ENCODE assay signal across 23 cellular contexts in genomic region chr5:95876782-95877181, GRCh38. TPM values are rescaled to one million over a fixed set of nuclear protein-coding genes. Genes with fewer than 3 reads are reported as not detected.
A peak's percentile ranks its signal among the peaks of the same experiment; 100 is the strongest.
DNase-seq lines count a peak whose midpoint lies in the region; ATAC-seq, FAIRE-seq and TF ChIP-seq lines count a peak whose summit lies in the region.
"Had no signal": no experiment of that assay in that cellular context is flagged by ENCODE, and none has a peak within 500 bp of the region (broad histone marks: within the 10 kb centered on the region; RNA-seq: fewer than 3 reads in every experiment).

No MANE protein-coding gene starts in this region.

- H4K5ac ChIP-seq in H1 (ENCODE audit: insufficient read length, low read depth, low read length) = no peak overlapping the region

- no peak overlapping the region for H3K4ac ChIP-seq in H1 (replicated peaks; ENCODE audit: insufficient read length, low read depth, low read length)
- H3K4ac ChIP-seq in mesenchymal stem cell (ENCODE audit: low read depth in 1 of 2, low read length in 2 of 2) = no peak overlapping the region

- H3K79me2 ChIP-seq in GM23248 (ENCODE audit: insufficient read depth) = no peaks in the 10 kb centered on the region
- no peaks in the 10 kb centered on the region for H3K79me2 ChIP-seq in H1 (ENCODE audit: control insufficient read depth in 1 of 2, insufficient read depth in 2 of 2, low read length in 2 of 2)

- H3K9me2 ChIP-seq in GM23248 (ENCODE audit: insufficient read depth) = no peaks in the 10 kb centered on the region

- no peak for FAIRE-seq in H1 (lab: Jason Lieb, UNC)
- FAIRE-seq: GM12891, HTR-8/SVneo, RCC 7860 had no signal

- H3K56ac ChIP-seq in H1 (replicated peaks; ENCODE audit: insufficient read length, low read depth, low read length) = no peak overlapping the region

- POLR2A ChIA-PET in H1 (lab: Charles Lee; ENCODE audit: partially characterized antibody) = interaction anchor here (0.6 kb wide), 1 partner anchor 451 kb away, joined by 3 read pairs; no protein-coding TSS in a partner anchor
- POLR2A ChIA-PET in CD8-positive, alpha-beta memory T cell (lab: Charles Lee) = no interaction called here

- H3K9me3 Mint-ChIP-seq in stimulated activated naive B cell treated with anti-CD40 and anti-IgM and Interleukin-4, amounts not matched to agents 10 μg/mL and 1 μg/mL and 100 μg/mL, for 72 hours = no peaks in the 10 kb centered on the region
- H3K9me3 Mint-ChIP-seq in CD8-positive, alpha-beta memory T cell = no peaks in the 10 kb centered on the region
- H3K9me3 Mint-ChIP-seq: IgD-negative memory B cell had no signal

- H3K23ac ChIP-seq in H1 (ENCODE audit: insufficient read length) (no peak overlapping the region), mesenchymal stem cell (ENCODE audit: low read length in 2 of 2) (no peak overlapping the region)

- H4K20me1 ChIP-seq in GM23248 (ENCODE audit: insufficient read depth) (no peaks in the 10 kb centered on the region), H1 (replicated peaks in 1 of 2; ENCODE audit: control insufficient read depth in 1 of 2, insufficient read depth in 2 of 2, low read length in 2 of 2) (no peaks in the 10 kb centered on the region)

- H2BK15ac ChIP-seq in H1 (ENCODE audit: low read length) = no peak overlapping the region
- H2BK15ac ChIP-seq in mesenchymal stem cell (ENCODE audit: low read depth, poor library complexity, severe bottlenecking) = no peak overlapping the region

- H2AK5ac ChIP-seq in H1 (ENCODE audit: low read depth, low read length) (no peak overlapping the region), mesenchymal stem cell (ENCODE audit: low read length, severe bottlenecking) (no peak overlapping the region)

- no peaks in the 10 kb centered on the region for H3K23me2 ChIP-seq in H1 (ENCODE audit: low read depth, low read length)

- H2AFZ ChIP-seq in GM23248 (no peak overlapping the region), H1 (ENCODE audit: low read length) (no peak overlapping the region), mesenchymal stem cell (ENCODE audit: low read depth, low read length) (no peak overlapping the region)

- no peak for TF ChIP-seq CTCF in H1 (IDR thresholded peaks at IDR 0.05; ENCODE audit: control extremely low read depth in 1 of 3, insufficient read depth in 1 of 3, low read depth in 1 of 3, low read length in 3 of 3)

- peaks cover 85% of the 10 kb centered on the region for H3F3A ChIP-seq in GM23248 (ENCODE audit: insufficient read depth)

- H2BK120ac ChIP-seq in H1 (replicated peaks; ENCODE audit: low read depth, low read length) (no peak overlapping the region), mesenchymal stem cell (ENCODE audit: low read depth, low read length) (no peak overlapping the region)

- TF ChIP-seq EP300 in H1 (IDR thresholded peaks at IDR 0.05; ENCODE audit: borderline replicate concordance in 1 of 2, low read depth in 2 of 2, low read length in 2 of 2) = no peak

- H3K9ac ChIP-seq in GM23248 (no peak overlapping the region), H1 (replicated peaks in 1 of 4; ENCODE audit: extremely low read depth in 1 of 4, low read depth in 3 of 4, low read length in 3 of 4) (no peak overlapping the region), mesenchymal stem cell (ENCODE audit: low read length) (no peak overlapping the region)

- no peak overlapping the region for H2BK5ac ChIP-seq in H1 (ENCODE audit: low read depth, low read length)
- no peak overlapping the region for H2BK5ac ChIP-seq in mesenchymal stem cell (ENCODE audit: low read depth, low read length, poor library complexity, severe bottlenecking)

- H3K4me2 ChIP-seq in GM23248 (ENCODE audit: unreplicated experiment) (no peak overlapping the region), H1 (ENCODE audit: insufficient read depth in 1 of 2, low read depth in 2 of 2, low read length in 2 of 2) (no peak overlapping the region), mesenchymal stem cell (ENCODE audit: low read length, poor library complexity, severe bottlenecking) (no peak overlapping the region)

- no peak overlapping the region for H3K4me3 ChIP-seq in GM23248
- H3K4me3 ChIP-seq in H1 (ENCODE audit: extremely low read depth in 1 of 4, insufficient read depth in 2 of 4, low read depth in 3 of 4, low read length in 4 of 4) = no peak overlapping the region
- H3K4me3 ChIP-seq in mesenchymal stem cell (ENCODE audit: insufficient read depth in 1 of 2, low read depth in 1 of 2, low read length in 2 of 2) = no peak overlapping the region
- H3K4me3 ChIP-seq in CD8-positive, alpha-beta memory T cell (ENCODE audit: low read length) = no peak overlapping the region
- H3K4me3 ChIP-seq: HAP-1, SJSA1 had no signal

- H3K4me1 Mint-ChIP-seq in stimulated activated naive B cell treated with anti-CD40 and anti-IgM and Interleukin-4, amounts not matched to agents 10 μg/mL and 1 μg/mL and 100 μg/mL, for 72 hours = peaks cover 12 to 19% of the 10 kb centered on the region in 2 donors
- H3K4me1 Mint-ChIP-seq in CD8-positive, alpha-beta memory T cell = no peaks in the 10 kb centered on the region

- peak overlapping the region; percentile 17 for H4K91ac ChIP-seq in H1 (replicated peaks; ENCODE audit: insufficient read length, low read length)
- H4K91ac ChIP-seq in mesenchymal stem cell (ENCODE audit: low read length) = peak overlapping the region; percentile 2

- H3K27me3 ChIP-seq in GM23248 (replicated peaks; ENCODE audit: insufficient read depth) (no peaks in the 10 kb centered on the region), H1 (replicated peaks in 1 of 4; ENCODE audit: control insufficient read depth in 3 of 4, extremely low read depth in 1 of 4, insufficient read depth in 3 of 4, low read length in 3 of 4) (no peaks in the 10 kb centered on the region), mesenchymal stem cell (ENCODE audit: control insufficient read depth in 1 of 2, insufficient read depth in 1 of 2, low read length in 2 of 2) (no peaks in the 10 kb centered on the region)
- H3K27me3 ChIP-seq in CD8-positive, alpha-beta memory T cell (ENCODE audit: insufficient read depth, low read length, poor library complexity, severe bottlenecking) = no peaks in the 10 kb centered on the region
- H3K27me3 ChIP-seq: SJSA1 had no signal

- no peaks in the 10 kb centered on the region for H3K36me3 ChIP-seq in GM23248 (ENCODE audit: low read depth)
- H3K36me3 ChIP-seq in H1 (ENCODE audit: control insufficient read depth in 2 of 4, insufficient read depth in 4 of 4, low read length in 3 of 4) = no peaks in the 10 kb centered on the region
- H3K36me3 ChIP-seq in mesenchymal stem cell (ENCODE audit: control insufficient read depth in 1 of 2, insufficient read depth in 2 of 2, low read depth in 1 of 2, low read length in 2 of 2) = no peaks in the 10 kb centered on the region
- H3K36me3 ChIP-seq in CD8-positive, alpha-beta memory T cell (ENCODE audit: insufficient read depth, low read length) = no peaks in the 10 kb centered on the region
- H3K36me3 ChIP-seq: HAP-1, SJSA1 had no signal

- no peak overlapping the region for H3K14ac ChIP-seq in H1 (ENCODE audit: insufficient read length)
- no peak overlapping the region for H3K14ac ChIP-seq in mesenchymal stem cell (ENCODE audit: low read length in 2 of 2)

- no peaks in the 10 kb centered on the region for H3K79me1 ChIP-seq in H1 (ENCODE audit: low read depth, low read length)
- H3K79me1 ChIP-seq in mesenchymal stem cell (replicated peaks; ENCODE audit: low read length, poor library complexity, severe bottlenecking) = no peaks in the 10 kb centered on the region

- no peak overlapping the region for H2BK12ac ChIP-seq in H1 (ENCODE audit: low read depth, low read length)
- peak overlapping the region in 1 of 2 experiments; percentile 29 for H2BK12ac ChIP-seq in mesenchymal stem cell (ENCODE audit: low read length in 2 of 2)

- H3K4me1 ChIP-seq in GM23248 (ENCODE audit: insufficient read depth) (no peaks in the 10 kb centered on the region), H1 (replicated peaks in 1 of 4; ENCODE audit: control insufficient read depth in 3 of 4, insufficient read depth in 4 of 4, low read length in 3 of 4) (no peaks in the 10 kb centered on the region; a peak in 1 of 7 replicates), mesenchymal stem cell (ENCODE audit: control insufficient read depth, insufficient read depth, low read depth, low read length) (no peaks in the 10 kb centered on the region)
- no peaks in the 10 kb centered on the region for H3K4me1 ChIP-seq in CD8-positive, alpha-beta memory T cell (ENCODE audit: insufficient read depth, low read length)
- H3K4me1 ChIP-seq: HAP-1, SJSA1 had no signal

- no peak for ATAC-seq in stimulated activated naive B cell treated with anti-CD40 and anti-IgM and Interleukin-4, amounts not matched to agents 10 μg/mL and 1 μg/mL and 100 μg/mL, for 72 hours (replicated peaks)
- ATAC-seq in GM19455 (IDR thresholded peaks at IDR 0.05; ENCODE audit: unreplicated experiment) = no peak

- CTCF ChIA-PET in H1 (lab: Charles Lee; ENCODE audit: partially characterized antibody) = interaction anchor here (1.2 to 1.5 kb wide), 2 partner anchors 15 to 460 kb away, joined by 3 to 6 read pairs; no protein-coding TSS in a partner anchor
- CTCF ChIA-PET in CD8-positive, alpha-beta memory T cell (lab: Charles Lee) = no interaction called here

- peaks cover 0 to 3% of the 10 kb centered on the region in 2 donors for H3K36me3 Mint-ChIP-seq in stimulated activated naive B cell treated with anti-CD40 and anti-IgM and Interleukin-4, amounts not matched to agents 10 μg/mL and 1 μg/mL and 100 μg/mL, for 72 hours
- no peaks in the 10 kb centered on the region for H3K36me3 Mint-ChIP-seq in CD8-positive, alpha-beta memory T cell
- H3K36me3 Mint-ChIP-seq: CD4-positive, CD25-positive, alpha-beta regulatory T cell had no signal

- no peak overlapping the region for H3K4me3 Mint-ChIP-seq in stimulated activated naive B cell treated with anti-CD40 and anti-IgM and Interleukin-4, amounts not matched to agents 10 μg/mL and 1 μg/mL and 100 μg/mL, for 72 hours
- H3K4me3 Mint-ChIP-seq in CD8-positive, alpha-beta memory T cell = no peak overlapping the region
- H3K4me3 Mint-ChIP-seq: CD4-positive, CD25-positive, alpha-beta regulatory T cell; IgD-negative memory B cell had no signal

- no peak for TF ChIP-seq RAD21 in H1 (IDR thresholded peaks at IDR 0.05 in 1 of 2, conservative IDR thresholded peaks at IDR 0.05 in 1 of 2; ENCODE audit: low read depth in 2 of 2, low read length in 2 of 2)

- DNase-seq in GM23248 = no peak
- DNase-seq in H1 (ENCODE audit: low read depth in 1 of 2, low spot score in 2 of 2) = no peak
- no peak for DNase-seq in mesenchymal stem cell
- DNase-seq in stimulated activated naive B cell treated with anti-CD40 and anti-IgM and Interleukin-4, amounts not matched to agents 10 μg/mL and 1 μg/mL and 100 μg/mL, for 72 hours = no peak
- no peak for DNase-seq in NCI-H1048 (lab: John Stamatoyannopoulos, UW)
- no peak for DNase-seq in CD8-positive, alpha-beta memory T cell
- DNase-seq: CD4-positive, CD25-positive, alpha-beta regulatory T cell; COR-L47; DND-41; Karpas-422; NCI-H1417; NCI-H187; NCI-H446; NCI-H526; OCI-M1 had no signal

- H3K27ac Mint-ChIP-seq in stimulated activated naive B cell treated with anti-CD40 and anti-IgM and Interleukin-4, amounts not matched to agents 10 μg/mL and 1 μg/mL and 100 μg/mL, for 72 hours = peak overlapping the region; percentile 62
- H3K27ac Mint-ChIP-seq in CD8-positive, alpha-beta memory T cell = no peak overlapping the region
- H3K27ac Mint-ChIP-seq: CD4-positive, CD25-positive, alpha-beta regulatory T cell; IgD-negative memory B cell had no signal

- no peak overlapping the region for H2BK20ac ChIP-seq in H1 (ENCODE audit: low read length)

- TF ChIP-seq POLR2A in H1 (IDR thresholded peaks at IDR 0.05; ENCODE audit: control extremely low read depth in 1 of 2, low read depth in 2 of 2, low read length in 2 of 2) = no peak

- in situ Hi-C loops in GM23248 (cut with MboI) = no loop called here

- H3K18ac ChIP-seq in H1 (ENCODE audit: extremely low read depth, low read length) (no peak overlapping the region), mesenchymal stem cell (ENCODE audit: low read depth in 1 of 2, low read length in 2 of 2) (peak overlapping the region in 1 of 2 experiments; percentile 52)

- H3K27me3 Mint-ChIP-seq in stimulated activated naive B cell treated with anti-CD40 and anti-IgM and Interleukin-4, amounts not matched to agents 10 μg/mL and 1 μg/mL and 100 μg/mL, for 72 hours = no peaks in the 10 kb centered on the region
- peaks cover 6 to 26% of the 10 kb centered on the region in 2 donors for H3K27me3 Mint-ChIP-seq in CD8-positive, alpha-beta memory T cell
- H3K27me3 Mint-ChIP-seq: IgD-negative memory B cell had no signal

- 0 out of 2 replicates have a peak overlapping the region, but pooled peaks have one; percentile 10 for H3K27ac ChIP-seq in GM23248
- no peak overlapping the region for H3K27ac ChIP-seq in H1 (ENCODE audit: low read depth, low read length)
- H3K27ac ChIP-seq in mesenchymal stem cell (ENCODE audit: low read length, poor library complexity, severe bottlenecking) = no peak overlapping the region
- no peak overlapping the region for H3K27ac ChIP-seq in CD8-positive, alpha-beta memory T cell (ENCODE audit: low read depth, low read length)
- H3K27ac ChIP-seq: SJSA1 had no signal

- H4K8ac ChIP-seq in H1 (ENCODE audit: extremely low read depth, insufficient read depth, low read length) = no peak overlapping the region
- H4K8ac ChIP-seq in mesenchymal stem cell (ENCODE audit: low read length) = no peak overlapping the region

- 97 to 100% methylated on average over 2 of the region's 2 CpGs for WGBS in GM23248 (ENCODE audit: low coverage in 1 of 2, low lambda C conversion rate in 2 of 2, missing lambda C conversion rate in 2 of 2), 2 experiments
- WGBS in H1 (ENCODE audit: extremely low coverage in 1 of 2, insufficient coverage in 1 of 2, insufficient read length in 1 of 2, insufficient replicate concordance in 2 of 2, low coverage in 1 of 2, low lambda C conversion rate in 2 of 2, missing lambda C conversion rate in 1 of 2), 2 experiments = 82% methylated on average over 2 of the region's 2 CpGs; no CpG with 5 or more reads in 1 of the 2 experiments
- 100% methylated on average over 2 of the region's 2 CpGs for WGBS in mesenchymal stem cell

- no peaks in the 10 kb centered on the region for H3K9me3 ChIP-seq in GM23248 (ENCODE audit: low read depth)
- no peaks in the 10 kb centered on the region for H3K9me3 ChIP-seq in H1 (ENCODE audit: insufficient read depth in 2 of 2, low read depth in 1 of 2, low read length in 1 of 2)
- no peaks in the 10 kb centered on the region for H3K9me3 ChIP-seq in mesenchymal stem cell (ENCODE audit: control insufficient read depth, low read length)
- no peaks in the 10 kb centered on the region for H3K9me3 ChIP-seq in CD8-positive, alpha-beta memory T cell (ENCODE audit: low read length)
- H3K9me3 ChIP-seq: SJSA1 had no signal

RNA-seq across cellular contexts. Expression of gene GLRX, which starts 54.3 kb away (rescaled TPM):
- 144 and 174 TPM in 2 replicates for total RNA-seq in GM23248 (2014; rRNA removed; shearing (Covaris generic))
- polyA plus RNA-seq in GM23248 (2016; fragmentation: Nextera tagmentation; extraction: Ambion mirVana) (316 and 320 TPM in 2 replicates), H1 (2011; rRNA removed) (13.2 and 31.2 TPM in 2 replicates)
- total RNA-seq in H1 (2021; fragmentation: NEBNext Ultra II Directional; extraction: Animal tissue kit (Norgen Biotek cat#: 25700)) = 21.6 and 22.9 TPM in 2 replicates
- polyA plus RNA-seq in H1 (2011; cell fraction: cytosol; rRNA removed) = 49.0 TPM
- 23.8 TPM for polyA plus RNA-seq in H1 (2011; cell fraction: nucleus; rRNA removed)
- 47.6 to 52.5 TPM (median 49.8 TPM) in 4 replicates for polyA plus RNA-seq in H1 (2012, experiment 1 of 2)
- 6.8 TPM for polyA plus RNA-seq in H1 (2012, experiment 2 of 2)
- polyA plus RNA-seq in H1 (2013, experiment 1 of 2) = 21.4 TPM
- 21.3 TPM for polyA plus RNA-seq in H1 (2013, experiment 2 of 2)
- polyA minus RNA-seq in H1 (2011; rRNA and poly(A)+ RNA removed) = 23.9 and 28.2 TPM in 2 replicates
- polyA minus RNA-seq in H1 (2011; cell fraction: cytosol; rRNA and poly(A)+ RNA removed) = 8.4 TPM
- 34.3 TPM for polyA minus RNA-seq in H1 (2011; cell fraction: nucleus; rRNA and poly(A)+ RNA removed)
- 137 TPM for polyA plus RNA-seq in mesenchymal stem cell (2013, experiment 1 of 2)
- 143 TPM for polyA plus RNA-seq in mesenchymal stem cell (2013, experiment 2 of 2)
- 10 to 100 TPM; 22.2 to 25.0 TPM for total RNA-seq in CD8-positive, alpha-beta memory T cell
- 240 TPM for polyA plus RNA-seq in CD8-positive, alpha-beta memory T cell
- total RNA-seq: G401 had no signal
